Comparison of ENCODE assay signal across 15 cellular contexts in the genomic region with DNA sequence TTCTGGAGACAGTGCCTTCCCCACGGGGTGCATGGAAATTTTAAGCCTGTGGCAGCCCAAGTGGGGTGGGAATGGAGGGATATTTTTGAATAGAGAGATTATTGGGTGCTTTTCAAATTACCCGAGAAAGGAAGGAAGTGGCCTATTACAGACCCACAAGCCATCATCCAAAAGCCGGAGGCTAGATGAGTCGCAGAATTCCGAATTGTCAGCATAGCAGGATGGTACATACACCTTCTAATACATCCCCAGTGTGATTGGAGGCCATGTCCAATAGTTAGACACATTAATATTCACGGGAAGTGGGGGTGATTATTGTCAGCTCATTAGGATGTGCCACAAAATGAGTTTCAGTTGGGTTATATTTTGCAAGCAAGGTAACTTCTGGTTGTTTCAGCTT.
DNase-seq lines count a peak whose midpoint lies in the region; ATAC-seq and TF ChIP-seq lines count a peak whose summit lies in the region.
"Had no signal": no experiment of that assay in that cellular context is flagged by ENCODE, and none has a peak within 500 bp of the region (broad histone marks: within the 10 kb centered on the region; RNA-seq: fewer than 3 reads in every experiment).

No MANE protein-coding gene starts in this region.

- H3K4me1 ChIP-seq in neuronal stem cell (ENCODE audit: control insufficient read depth in 2 of 2, insufficient read depth in 1 of 2, low read depth in 1 of 2, low read length in 2 of 2) = no peaks in the 10 kb centered on the region
- H3K4me1 ChIP-seq in right atrium auricular region = no peaks in the 10 kb centered on the region

- no peak overlapping the region for H4K91ac ChIP-seq in neuronal stem cell (ENCODE audit: low read depth, low read length, poor library complexity)

- no peak overlapping the region for H3K27ac Mint-ChIP-seq in glutamatergic neuron (ENCODE audit: unreplicated experiment)
- H3K27ac Mint-ChIP-seq: CD4-positive, alpha-beta memory T cell; GM23338; H9 had no signal

- H3K4me3 ChIP-seq in neuronal stem cell (ENCODE audit: low read length in 2 of 2) (no peak overlapping the region), right atrium auricular region (no peak overlapping the region)
- H3K4me3 ChIP-seq: BLaER1, GM23338 had no signal

- TF ChIP-seq CTCF in glutamatergic neuron (IDR thresholded peaks at IDR 0.05; ENCODE audit: partially characterized antibody, unreplicated experiment) (no peak), right atrium auricular region (IDR thresholded peaks at IDR 0.05) (no peak)

- no peak overlapping the region for H3K4me3 Mint-ChIP-seq in glutamatergic neuron (ENCODE audit: unreplicated experiment)
- H3K4me3 Mint-ChIP-seq: CD14-positive monocyte; CD4-positive, alpha-beta memory T cell; GM23338; H9 had no signal

- H3K36me3 Mint-ChIP-seq in glutamatergic neuron (ENCODE audit: unreplicated experiment) = peaks cover 5% of the 10 kb centered on the region

- peaks cover 8% of the 10 kb centered on the region for H3K4me1 Mint-ChIP-seq in glutamatergic neuron (ENCODE audit: low read depth, unreplicated experiment)
- H3K4me1 Mint-ChIP-seq: CD4-positive, alpha-beta memory T cell had no signal

- no peak overlapping the region for H4K8ac ChIP-seq in neuronal stem cell (ENCODE audit: low read depth, low read length)

- no CpG with 5 or more reads among the region's 6 CpGs for WGBS in neuronal stem cell (ENCODE audit: extremely low coverage in 2 of 2, insufficient read length in 2 of 2, insufficient replicate concordance in 1 of 2), 2 donors

- H3K27ac ChIP-seq in neuronal stem cell (replicated peaks; ENCODE audit: low read length) (no peak overlapping the region), right atrium auricular region (no peak overlapping the region)
- H3K27ac ChIP-seq: BLaER1 had no signal

- H3K36me3 ChIP-seq in neuronal stem cell (replicated peaks in 1 of 2; ENCODE audit: control insufficient read depth in 2 of 2, insufficient read depth in 2 of 2, low read length in 2 of 2) (peaks cover 1 to 6% of the 10 kb centered on the region in 2 donors), right atrium auricular region (peaks cover 9% of the 10 kb centered on the region)
- H3K36me3 ChIP-seq: BLaER1 had no signal

- H3K4me2 ChIP-seq in neuronal stem cell (ENCODE audit: insufficient read depth, low read length, poor library complexity, severe bottlenecking) = no peak overlapping the region
- H3K4me2 ChIP-seq: BLaER1, GM23338 had no signal

- no peak overlapping the region for H3K4ac ChIP-seq in neuronal stem cell (ENCODE audit: low read length)

- H2AFZ ChIP-seq in neuronal stem cell (ENCODE audit: low read length) = no peak overlapping the region
- H2AFZ ChIP-seq: GM23338 had no signal

- no peaks in the 10 kb centered on the region for H3K9me3 Mint-ChIP-seq in glutamatergic neuron (ENCODE audit: unreplicated experiment)
- H3K9me3 Mint-ChIP-seq: GM23338 had no signal

- H3K23ac ChIP-seq in neuronal stem cell (ENCODE audit: low read depth, low read length, poor library complexity) = no peak overlapping the region

- H3K79me1 ChIP-seq in neuronal stem cell (ENCODE audit: low read depth, low read length) = no peaks in the 10 kb centered on the region

- H3K14ac ChIP-seq in neuronal stem cell (ENCODE audit: low read length) = peak overlapping the region; percentile 49

- H3K9ac ChIP-seq in neuronal stem cell (ENCODE audit: low read depth, low read length, poor library complexity) = no peak overlapping the region
- H3K9ac ChIP-seq: BLaER1 had no signal

- H3K27me3 Mint-ChIP-seq in glutamatergic neuron (ENCODE audit: unreplicated experiment) = peaks cover 1% of the 10 kb centered on the region
- H3K27me3 Mint-ChIP-seq: CD4-positive, alpha-beta memory T cell had no signal

- no peak overlapping the region for H3K18ac ChIP-seq in neuronal stem cell (ENCODE audit: low read length)

- no peak overlapping the region for H2AK5ac ChIP-seq in neuronal stem cell (ENCODE audit: low read depth, low read length)

- H3K9me3 ChIP-seq in neuronal stem cell (replicated peaks in 1 of 2; ENCODE audit: control insufficient read depth in 2 of 2, insufficient read depth in 1 of 2, low read depth in 1 of 2, low read length in 2 of 2) (no peaks in the 10 kb centered on the region), right atrium auricular region (no peaks in the 10 kb centered on the region)
- H3K9me3 ChIP-seq: BLaER1 had no signal

- H2BK120ac ChIP-seq in neuronal stem cell (ENCODE audit: low read depth, low read length) = no peak overlapping the region

- H2BK12ac ChIP-seq in neuronal stem cell (ENCODE audit: low read length) = no peak overlapping the region

- DNase-seq in EL = peak; percentile 50
- DNase-seq in RPMI7951 (ENCODE audit: low read depth) = peak; percentile 18
- no peak for DNase-seq in neuronal stem cell (ENCODE audit: low spot score)
- DNase-seq in glutamatergic neuron = no peak
- DNase-seq in right atrium auricular region (ENCODE audit: low spot score) = no peak
- DNase-seq: CD4-positive, alpha-beta memory T cell; DMS153; DMS79; GDM1; H9; KG1 had no signal

- no peak overlapping the region for H2BK5ac ChIP-seq in neuronal stem cell (ENCODE audit: low read length)

- H2BK15ac ChIP-seq in neuronal stem cell (ENCODE audit: low read length) = no peak overlapping the region

- no peak for ATAC-seq in GM21360 (IDR thresholded peaks at IDR 0.05; ENCODE audit: unreplicated experiment)
- ATAC-seq: GM23338 had no signal

- H3K27me3 ChIP-seq in neuronal stem cell (ENCODE audit: control insufficient read depth in 3 of 3, insufficient read depth in 3 of 3, low read depth in 1 of 3, low read length in 3 of 3) (no peaks in the 10 kb centered on the region), right atrium auricular region (no peaks in the 10 kb centered on the region)
- H3K27me3 ChIP-seq: BLaER1 had no signal

Comparison
In these comparisons a context has a peak if more than half of its experiments do, and no peak if none do; other contexts are left out.
1. DNase-seq: peak in EL (single experiment) and RPMI7951 (single experiment); none in neuronal stem cell (single experiment), glutamatergic neuron (single experiment) and right atrium auricular region (single experiment).